8 cellular contexts compared by ENCODE assay signal in genomic region chr1:27563407-27564263, GRCh38. TPM values are rescaled to one million over a fixed set of nuclear protein-coding genes. Genes with fewer than 3 reads are reported as not detected.
A peak's percentile ranks its signal among the peaks of the same experiment; 100 is the strongest.
DNase-seq lines count a peak whose midpoint lies in the region; FAIRE-seq and TF ChIP-seq lines count a peak whose summit lies in the region.

No MANE protein-coding gene starts in this region.

- peaks cover 22% of the 10 kb centered on the region for H3F3A ChIP-seq in smooth muscle cell (ENCODE audit: low read depth)

- H3K9ac ChIP-seq in smooth muscle cell (ENCODE audit: low read depth) = no peak overlapping the region

- peaks cover 87% of the 10 kb centered on the region for H3K79me2 ChIP-seq in smooth muscle cell (ENCODE audit: low read depth)

- no peak for FAIRE-seq in D721Med (lab: Jason Lieb, UNC)

- H3K4me1 ChIP-seq in ascending aorta (peaks cover 60 to 81% of the 10 kb centered on the region in 2 donors), smooth muscle cell (ENCODE audit: low read depth) (peaks cover 77% of the 10 kb centered on the region)

- peak overlapping the region; percentile 57 for H3K4me2 ChIP-seq in smooth muscle cell

- H3K9me3 Mint-ChIP-seq in immature natural killer cell = no peaks in the 10 kb centered on the region
- H3K9me3 Mint-ChIP-seq in activated naive CD8-positive, alpha-beta T cell treated with anti-CD3 and anti-CD28 coated beads for 36 hours = no peaks in the 10 kb centered on the region

- H3K27ac ChIP-seq in ascending aorta = peak overlapping the region; percentile 94 to 96
- peak overlapping the region; percentile 58 for H3K27ac ChIP-seq in smooth muscle cell (ENCODE audit: low read depth)

- no peaks in the 10 kb centered on the region for H3K36me3 Mint-ChIP-seq in immature natural killer cell
- no peaks in the 10 kb centered on the region for H3K36me3 Mint-ChIP-seq in activated naive CD8-positive, alpha-beta T cell treated with anti-CD3 and anti-CD28 coated beads for 36 hours

- WGBS in smooth muscle cell (ENCODE audit: low lambda C conversion rate) = 70% methylated on average over 10 of the region's 10 CpGs

- intact Hi-C loops in ascending aorta (cut with DNase I) = no loop called here

- in situ Hi-C loops in G401 (cut with HindIII; ENCODE audit: low sequenced_read_pairs) = no loop called here

- H3K4me3 ChIP-seq in ascending aorta (peak overlapping the region in 1 of 2 donors; percentile 24), smooth muscle cell (no peak overlapping the region)

- peaks cover 0 to 6% (median 3%) of the 10 kb centered on the region in 3 donors for H3K27me3 Mint-ChIP-seq in immature natural killer cell (ENCODE audit: low read depth in 3 of 3)
- H3K27me3 Mint-ChIP-seq in activated naive CD8-positive, alpha-beta T cell treated with anti-CD3 and anti-CD28 coated beads for 36 hours = no peaks in the 10 kb centered on the region

- H3K9me3 ChIP-seq in ascending aorta (no peaks in the 10 kb centered on the region), smooth muscle cell (replicated peaks; ENCODE audit: low read depth) (no peaks in the 10 kb centered on the region)

- H3K4me1 Mint-ChIP-seq in immature natural killer cell = peaks cover 59 to 77% of the 10 kb centered on the region in 2 donors
- peaks cover 22% of the 10 kb centered on the region for H3K4me1 Mint-ChIP-seq in activated naive CD8-positive, alpha-beta T cell treated with anti-CD3 and anti-CD28 coated beads for 36 hours

- peak overlapping the region; percentile 10 to 74 (median 54) for H3K27ac Mint-ChIP-seq in immature natural killer cell
- H3K27ac Mint-ChIP-seq in activated naive CD8-positive, alpha-beta T cell treated with anti-CD3 and anti-CD28 coated beads for 36 hours = no peak overlapping the region

- no peaks in the 10 kb centered on the region for H3K27me3 ChIP-seq in ascending aorta
- H3K27me3 ChIP-seq in smooth muscle cell (ENCODE audit: low read depth) = no peaks in the 10 kb centered on the region

- H2AFZ ChIP-seq in smooth muscle cell (ENCODE audit: low read depth) = no peak overlapping the region

- TF ChIP-seq CTCF in ascending aorta (IDR thresholded peaks at IDR 0.05) (no peak), smooth muscle cell (IDR thresholded peaks at IDR 0.05; ENCODE audit: borderline replicate concordance, insufficient read depth, poor library complexity, severe bottlenecking) (no peak), D721Med (IDR thresholded peaks at IDR 0.05; ENCODE audit: insufficient read depth, missing control alignments) (no peak)

- H3K4me3 Mint-ChIP-seq in immature natural killer cell = peak overlapping the region in 2 of 5 donors; percentile 21 to 46
- H3K4me3 Mint-ChIP-seq in activated naive CD8-positive, alpha-beta T cell treated with anti-CD3 and anti-CD28 coated beads for 36 hours = no peak overlapping the region

- DNase-seq in G401 (ENCODE audit: low spot score) (peak; percentile 46), ascending aorta (ENCODE audit: low spot score in 2 of 2) (peak in 1 of 2 donors; percentile 87), immature natural killer cell (peak in 2 of 3 donors; percentile 17 to 20), smooth muscle cell (lab: John Stamatoyannopoulos, UW; ENCODE audit: unreplicated experiment) (no peak), HPDE6-E6E7 (ENCODE audit: extremely low spot score) (no peak), D721Med (ENCODE audit: insufficient read length, low spot score) (no peak)
- no peak for DNase-seq in activated naive CD8-positive, alpha-beta T cell treated with anti-CD3 and anti-CD28 coated beads for 36 hours
- DNase-seq in activated CD4-positive, CD25-positive, alpha-beta regulatory T cell treated with anti-CD3 and anti-CD28 coated beads, Interleukin-2, amount 50 U/mL, for 72 hours = no peak

- H3K36me3 ChIP-seq in ascending aorta (peaks cover 0 to under 1% of the 10 kb centered on the region in 2 donors), smooth muscle cell (ENCODE audit: low read depth) (no peaks in the 10 kb centered on the region)

- H4K20me1 ChIP-seq in smooth muscle cell (ENCODE audit: low read depth) = peaks cover 100% of the 10 kb centered on the region

RNA-seq across cellular contexts. Expression of gene AHDC1, which starts 40.3 kb away (rescaled TPM):
- total RNA-seq in G401 (2014; rRNA removed; shearing (Covaris generic)) = 6.5 and 8.1 TPM in 2 replicates
- 205 TPM for total RNA-seq in ascending aorta
- 1 to 10 TPM in 2 of 3 donors, not detected in 1; 1.2 to 6.3 TPM for polyA plus RNA-seq in immature natural killer cell
- total RNA-seq in smooth muscle cell = 8.4 and 12.2 TPM in 2 replicates
- 12.2 and 15.6 TPM in 2 replicates for polyA plus RNA-seq in smooth muscle cell
- total RNA-seq in activated naive CD8-positive, alpha-beta T cell treated with anti-CD3 and anti-CD28 coated beads for 36 hours = 10 to 100 TPM; 10.0 to 12.0 TPM

Comparison
In these comparisons a context has a peak if more than half of its experiments do, and no peak if none do; other contexts are left out.
1. DNase-seq: peak in G401 (single experiment) and immature natural killer cell (2 of 3); none in smooth muscle cell (single experiment), HPDE6-E6E7 (single experiment), D721Med (single experiment), activated naive CD8-positive, alpha-beta T cell treated with anti-CD3 and anti-CD28 coated beads for 36 hours (single experiment) and activated CD4-positive, CD25-positive, alpha-beta regulatory T cell treated with anti-CD3 and anti-CD28 coated beads, Interleukin-2, amount 50 U/mL, for 72 hours (single experiment).
2. RNA of gene AHDC1, which starts 40.3 kb away (total RNA-seq): 205 TPM in ascending aorta (single experiment); 8.4 to 12.2 TPM in smooth muscle cell, 10.0 to 12.0 TPM in activated naive CD8-positive, alpha-beta T cell treated with anti-CD3 and anti-CD28 coated beads for 36 hours and 6.5 to 8.1 TPM in G401; every median in the first group is over 10 times any median in the second.